Comparison of ENCODE assay signal across 8 cellular contexts in genomic region chr10:132422169-132422691, GRCh38. TPM values are rescaled to one million over a fixed set of nuclear protein-coding genes. Genes with fewer than 3 reads are reported as not detected.
DNase-seq lines count a peak whose midpoint lies in the region; ATAC-seq, FAIRE-seq and TF ChIP-seq lines count a peak whose summit lies in the region.

No MANE protein-coding gene starts in this region.

- no peak overlapping the region for H2AFZ ChIP-seq in PC-3 (ENCODE audit: low read length)

- FAIRE-seq in RCC 7860 (lab: Jason Lieb, UNC) = no peak

- H3K4me3 ChIP-seq in DOHH2 (ENCODE audit: low read length) = peak overlapping the region; percentile 65
- no peak overlapping the region for H3K4me3 ChIP-seq in PC-3 (ENCODE audit: low read length)
- no peak overlapping the region for H3K4me3 ChIP-seq in right lobe of liver
- H3K4me3 ChIP-seq in urinary bladder (ENCODE audit: low read depth, low read length) = no peak overlapping the region

- no peak for TF ChIP-seq CTCF in DOHH2 (IDR thresholded peaks at IDR 0.05; ENCODE audit: low read depth, low read length, poor library complexity, severe bottlenecking)
- TF ChIP-seq CTCF in PC-3 (conservative IDR thresholded peaks at IDR 0.05; ENCODE audit: low read depth, low read length) = no peak
- TF ChIP-seq CTCF in right lobe of liver (IDR thresholded peaks at IDR 0.05) = no peak

- no TSS peak for BruUV-seq in PC-3 (replicated peaks; lab: Mats Ljungman, UMichigan)

- H3K9me3 ChIP-seq in DOHH2 (ENCODE audit: control insufficient read depth, insufficient read depth, low read length) (no peaks in the 10 kb centered on the region; the same call in 1 of the 2 replicates), PC-3 (ENCODE audit: low read length) (no peaks in the 10 kb centered on the region), right lobe of liver (no peaks in the 10 kb centered on the region)

- H3K36me3 ChIP-seq in DOHH2 (ENCODE audit: control insufficient read depth, low read length) = no peaks in the 10 kb centered on the region
- H3K36me3 ChIP-seq in PC-3 (ENCODE audit: low read depth, low read length) = 0 out of 2 replicates have a peak, but pooled peaks cover 3% of the 10 kb centered on the region
- H3K36me3 ChIP-seq in right lobe of liver = no peaks in the 10 kb centered on the region
- H3K36me3 ChIP-seq in urinary bladder (ENCODE audit: insufficient read depth) = no peaks in the 10 kb centered on the region

- 96% methylated on average over 4 of the region's 20 CpGs for WGBS in right lobe of liver (ENCODE audit: insufficient coverage, low coverage, low lambda C conversion rate, missing lambda C conversion rate)
- WGBS in urinary bladder = 63% methylated on average over 20 of the region's 20 CpGs

- H3K27me3 ChIP-seq in DOHH2 (ENCODE audit: control insufficient read depth, low read length) (no peaks in the 10 kb centered on the region), PC-3 (ENCODE audit: low read length) (no peaks in the 10 kb centered on the region), right lobe of liver (no peaks in the 10 kb centered on the region)

- H3K9me2 ChIP-seq in DOHH2 (replicated peaks; ENCODE audit: control insufficient read depth, low read length) (no peaks in the 10 kb centered on the region), PC-3 (replicated peaks; ENCODE audit: low read length) (no peaks in the 10 kb centered on the region)

- H3K4me2 ChIP-seq in DOHH2 (ENCODE audit: low read length) (peak overlapping the region; percentile 91), PC-3 (ENCODE audit: low read length) (no peak overlapping the region)

- peaks cover 28% of the 10 kb centered on the region for H3F3A ChIP-seq in DOHH2 (ENCODE audit: control insufficient read depth, insufficient read depth)
- H3F3A ChIP-seq in PC-3 (ENCODE audit: low read length, unreplicated experiment) = no peaks in the 10 kb centered on the region

- H3K9ac ChIP-seq in PC-3 (ENCODE audit: low read length) = peak overlapping the region; percentile 76

- ATAC-seq in HG02588 (IDR thresholded peaks at IDR 0.05; ENCODE audit: unreplicated experiment) = peak; percentile 56
- no peak for ATAC-seq in PC-3
- ATAC-seq in right lobe of liver = no peak

- DNase-seq in PC-3 = no peak
- no peak for DNase-seq in right lobe of liver
- no peak for DNase-seq in NCI-H1930 (lab: John Stamatoyannopoulos, UW)
- DNase-seq in RCC 7860 (ENCODE audit: low spot score) = no peak
- no peak for DNase-seq in activated naive CD4-positive, alpha-beta T cell treated with anti-CD3 and anti-CD28 coated beads, Interleukin-2, amount 50 U/mL, for 16 hours

- H4K20me1 ChIP-seq in DOHH2 (ENCODE audit: control insufficient read depth, insufficient read depth, low read depth, low read length) (no peaks in the 10 kb centered on the region), PC-3 (ENCODE audit: low read length) (no peaks in the 10 kb centered on the region)

- POLR2A ChIA-PET in PC-3 (lab: Charles Lee; ENCODE audit: unreplicated experiment) = no interaction called here

- CTCF ChIA-PET in PC-3 (lab: Charles Lee) = interaction anchor here (0.6 kb wide), 1 partner anchor 31 kb away, joined by 3 read pairs; no protein-coding TSS in a partner anchor

- no peaks in the 10 kb centered on the region for H3K79me2 ChIP-seq in DOHH2 (ENCODE audit: control insufficient read depth, low read length)
- peaks cover 8% of the 10 kb centered on the region; the same call in 1 of the 2 replicates for H3K79me2 ChIP-seq in PC-3 (ENCODE audit: low read length)

- intact Hi-C loops in PC-3 (cut with micrococcal nuclease) = no loop called here
- intact Hi-C loops in right lobe of liver (cut with DNase I) = no loop called here

- peaks cover 62% of the 10 kb centered on the region for H3K4me1 ChIP-seq in DOHH2 (ENCODE audit: control insufficient read depth, low read length)
- H3K4me1 ChIP-seq in PC-3 (ENCODE audit: insufficient read depth, low read length) = peaks cover 35% of the 10 kb centered on the region
- peaks cover 0 to 6% (median 0%) of the 10 kb centered on the region in 4 donors for H3K4me1 ChIP-seq in right lobe of liver
- peaks cover 3% of the 10 kb centered on the region for H3K4me1 ChIP-seq in urinary bladder (ENCODE audit: insufficient read depth)

- no peak for TF ChIP-seq POLR2A in right lobe of liver (IDR thresholded peaks at IDR 0.05)

- peak overlapping the region; percentile 94 for H3K27ac ChIP-seq in DOHH2 (ENCODE audit: low read depth, low read length)
- peak overlapping the region; percentile 92 for H3K27ac ChIP-seq in PC-3 (ENCODE audit: low read length)
- H3K27ac ChIP-seq in right lobe of liver = peak overlapping the region; percentile 72 to 88 (median 83)
- peak overlapping the region; percentile 80 for H3K27ac ChIP-seq in urinary bladder (ENCODE audit: low read depth)

RNA-seq across cellular contexts. Expression of gene PWWP2B, which starts 25.2 kb away (rescaled TPM):
- total RNA-seq in PC-3 (2014; rRNA removed) (24.5 and 41.5 TPM in 2 replicates), right lobe of liver (10 to 100 TPM in 1 of 6 experiments, 1 to 10 TPM in 5; 3.0 to 12.2 (median 5.1) TPM), urinary bladder (6.8 TPM)
- 16.6 TPM for polyA plus RNA-seq in urinary bladder
